In genomic region chr6:157099912-157100593, GRCh38 we compare ENCODE assay signal across 8 cellular contexts.
A peak's percentile ranks its signal among the peaks of the same experiment; 100 is the strongest.
DNase-seq lines count a peak whose midpoint lies in the region; ATAC-seq and TF ChIP-seq lines count a peak whose summit lies in the region.

No MANE protein-coding gene starts in this region.

- 26 to 56% (median 37%) methylated on average over 7 of the region's 7 CpGs for WGBS in stomach, 5 donors

- H3K4me1 ChIP-seq in stomach: peaks cover 9 to 45% (median 33%) of the 10 kb centered on the region in 4 donors

- BruUV-seq in Calu3 (replicated peaks; lab: Mats Ljungman, UMichigan): no TSS peak

- no peaks in the 10 kb centered on the region for H3K9me3 ChIP-seq in stomach

- TF ChIP-seq EP300 in stomach (IDR thresholded peaks at IDR 0.05): no peak

- TF ChIP-seq POLR2A in stomach (IDR thresholded peaks at IDR 0.05): no peak

- no peak overlapping the region for H3K27ac Mint-ChIP-seq in Calu3 (ENCODE audit: unreplicated experiment)

- peak overlapping the region in 2 of 5 donors; percentile 14 to 27 for H3K27ac ChIP-seq in stomach

- H3K36me3 ChIP-seq in stomach: peaks cover 0 to 6% (median 2%) of the 10 kb centered on the region in 4 donors

- no peak overlapping the region for H3K4me3 ChIP-seq in stomach

- no peaks in the 10 kb centered on the region for H3K27me3 ChIP-seq in stomach

- ATAC-seq in GM19455 (IDR thresholded peaks at IDR 0.05; ENCODE audit: unreplicated experiment) (peak; percentile 98), HG03378 (IDR thresholded peaks at IDR 0.05; ENCODE audit: unreplicated experiment) (peak; percentile 100)

- intact Hi-C loops in Calu3 (cut with micrococcal nuclease; ENCODE audit: unreplicated experiment) (no loop called here), stomach (cut with DNase I; ENCODE audit: low total_unique reads) (no loop called here)

- peak; percentile 47 for DNase-seq in activated T-cell treated with anti-CD3 and anti-CD28 coated beads for 4 hours
- DNase-seq in stimulated activated CD4-positive, alpha-beta T cell treated with anti-CD3 and anti-CD28 coated beads, Interleukin-12 subunit alpha, Interleukin-12 subunit beta, amount 100 ng/mL, for 4 hours: peak; percentile 32
- no peak for DNase-seq in SW 1271 (lab: John Stamatoyannopoulos, UW)
- no peak for DNase-seq in Calu3
- DNase-seq in stomach: no peak
- DNase-seq in NCI-H748 (lab: John Stamatoyannopoulos, UW; ENCODE audit: unreplicated experiment): no peak

- H3K4me1 Mint-ChIP-seq in Calu3 (ENCODE audit: low read depth, unreplicated experiment): peaks cover 9% of the 10 kb centered on the region

- peaks cover 7% of the 10 kb centered on the region for H3K36me3 Mint-ChIP-seq in Calu3 (ENCODE audit: insufficient read depth, unreplicated experiment)

- no peaks in the 10 kb centered on the region for H3K9me3 Mint-ChIP-seq in Calu3 (ENCODE audit: low read depth, unreplicated experiment)

- CTCF ChIA-PET in Calu3 (lab: Charles Lee): no interaction called here

- TF ChIP-seq CTCF in Calu3 (IDR thresholded peaks at IDR 0.05; ENCODE audit: unreplicated experiment) (no peak), stomach (IDR thresholded peaks at IDR 0.05) (no peak)

- no peak overlapping the region for H3K4me3 Mint-ChIP-seq in Calu3 (ENCODE audit: low read depth, unreplicated experiment)

- no peaks in the 10 kb centered on the region for H3K27me3 Mint-ChIP-seq in Calu3 (ENCODE audit: unreplicated experiment)

Comparison
In these comparisons a context has a peak if more than half of its experiments do, and no peak if none do; other contexts are left out.
1. DNase-seq: peak in activated T-cell treated with anti-CD3 and anti-CD28 coated beads for 4 hours (single experiment) and stimulated activated CD4-positive, alpha-beta T cell treated with anti-CD3 and anti-CD28 coated beads, Interleukin-12 subunit alpha, Interleukin-12 subunit beta, amount 100 ng/mL, for 4 hours (single experiment); none in SW 1271 (0 of 2), Calu3 (single experiment), stomach (single experiment) and NCI-H748 (single experiment).